ENCODE assay signal across 8 cellular contexts in genomic region chr3:23685484-23686258, GRCh38.
DNase-seq lines count a peak whose midpoint lies in the region; ATAC-seq and TF ChIP-seq lines count a peak whose summit lies in the region.

No MANE protein-coding gene starts in this region.

- POLR2A ChIA-PET in RWPE1 (lab: Yijun Ruan, JAX; ENCODE audit: low non-redundant PET) = no interaction called here
- POLR2A ChIA-PET in CD8-positive, alpha-beta memory T cell (lab: Charles Lee) = no interaction called here

- no peaks in the 10 kb centered on the region for H3K4me1 ChIP-seq in CD8-positive, alpha-beta memory T cell (ENCODE audit: insufficient read depth, low read length)

- DNase-seq in activated naive CD8-positive, alpha-beta T cell treated with anti-CD3 and anti-CD28 coated beads, Interleukin-2, amount 50 U/mL, for 24 hours = no peak
- DNase-seq in activated naive CD8-positive, alpha-beta T cell treated with anti-CD3 and anti-CD28 coated beads for 36 hours = no peak
- peak; percentile 91 for DNase-seq in RWPE1 (ENCODE audit: low spot score)
- DNase-seq in fibroblast of the conjunctiva (ENCODE audit: low read depth) = peak; percentile 98
- DNase-seq in posterior vena cava (ENCODE audit: low spot score) = peak; percentile 92
- DNase-seq in CD8-positive, alpha-beta memory T cell = no peak

- no peaks in the 10 kb centered on the region for H3K9me3 ChIP-seq in CD8-positive, alpha-beta memory T cell (ENCODE audit: low read length)

- H3K4me3 Mint-ChIP-seq in activated naive CD8-positive, alpha-beta T cell treated with anti-CD3 and anti-CD28 coated beads, Interleukin-2, amount 50 U/mL, for 24 hours = no peak overlapping the region
- no peak overlapping the region for H3K4me3 Mint-ChIP-seq in activated naive CD8-positive, alpha-beta T cell treated with anti-CD3 and anti-CD28 coated beads for 36 hours
- H3K4me3 Mint-ChIP-seq in CD8-positive, alpha-beta memory T cell = no peak overlapping the region

- no peaks in the 10 kb centered on the region for H3K27me3 ChIP-seq in CD8-positive, alpha-beta memory T cell (ENCODE audit: insufficient read depth, low read length, poor library complexity, severe bottlenecking)

- TF ChIP-seq CTCF in RWPE1 (conservative IDR thresholded peaks at IDR 0.05; ENCODE audit: low read depth) = no peak

- peak; percentile 59 for ATAC-seq in activated naive CD8-positive, alpha-beta T cell treated with anti-CD3 and anti-CD28 coated beads, Interleukin-2, amount 50 U/mL, for 24 hours
- ATAC-seq in GM21825 (IDR thresholded peaks at IDR 0.05; ENCODE audit: unreplicated experiment) (no peak), GM18519 (IDR thresholded peaks at IDR 0.05; ENCODE audit: low FRiP score, unreplicated experiment) (no peak)

- CTCF ChIA-PET in RWPE1 (lab: Yijun Ruan, JAX) = no interaction called here
- CTCF ChIA-PET in CD8-positive, alpha-beta memory T cell (lab: Charles Lee) = no interaction called here

- H3K27me3 Mint-ChIP-seq in activated naive CD8-positive, alpha-beta T cell treated with anti-CD3 and anti-CD28 coated beads, Interleukin-2, amount 50 U/mL, for 24 hours = peaks cover 3% of the 10 kb centered on the region
- no peaks in the 10 kb centered on the region for H3K27me3 Mint-ChIP-seq in activated naive CD8-positive, alpha-beta T cell treated with anti-CD3 and anti-CD28 coated beads for 36 hours
- peaks cover 0 to 6% of the 10 kb centered on the region in 2 donors for H3K27me3 Mint-ChIP-seq in CD8-positive, alpha-beta memory T cell

- no peak overlapping the region for H3K27ac Mint-ChIP-seq in activated naive CD8-positive, alpha-beta T cell treated with anti-CD3 and anti-CD28 coated beads, Interleukin-2, amount 50 U/mL, for 24 hours
- no peak overlapping the region for H3K27ac Mint-ChIP-seq in activated naive CD8-positive, alpha-beta T cell treated with anti-CD3 and anti-CD28 coated beads for 36 hours
- H3K27ac Mint-ChIP-seq in CD8-positive, alpha-beta memory T cell = no peak overlapping the region

- no peaks in the 10 kb centered on the region for H3K36me3 ChIP-seq in CD8-positive, alpha-beta memory T cell (ENCODE audit: insufficient read depth, low read length)

- no peak overlapping the region for H3K4me3 ChIP-seq in CD8-positive, alpha-beta memory T cell (ENCODE audit: low read length)

- peak overlapping the region; percentile 79 for H3K27ac ChIP-seq in RWPE1
- no peak overlapping the region for H3K27ac ChIP-seq in CD8-positive, alpha-beta memory T cell (ENCODE audit: low read depth, low read length)

- no peaks in the 10 kb centered on the region for H3K4me1 Mint-ChIP-seq in activated naive CD8-positive, alpha-beta T cell treated with anti-CD3 and anti-CD28 coated beads, Interleukin-2, amount 50 U/mL, for 24 hours
- H3K4me1 Mint-ChIP-seq in activated naive CD8-positive, alpha-beta T cell treated with anti-CD3 and anti-CD28 coated beads for 36 hours = no peaks in the 10 kb centered on the region
- no peaks in the 10 kb centered on the region for H3K4me1 Mint-ChIP-seq in CD8-positive, alpha-beta memory T cell

- no peaks in the 10 kb centered on the region for H3K36me3 Mint-ChIP-seq in activated naive CD8-positive, alpha-beta T cell treated with anti-CD3 and anti-CD28 coated beads, Interleukin-2, amount 50 U/mL, for 24 hours (ENCODE audit: low read depth)
- H3K36me3 Mint-ChIP-seq in activated naive CD8-positive, alpha-beta T cell treated with anti-CD3 and anti-CD28 coated beads for 36 hours = no peaks in the 10 kb centered on the region
- peaks cover 0 to 1% (median 0%) of the 10 kb centered on the region in 3 donors for H3K36me3 Mint-ChIP-seq in CD8-positive, alpha-beta memory T cell

- H3K9me3 Mint-ChIP-seq in activated naive CD8-positive, alpha-beta T cell treated with anti-CD3 and anti-CD28 coated beads, Interleukin-2, amount 50 U/mL, for 24 hours = peaks cover 4% of the 10 kb centered on the region
- H3K9me3 Mint-ChIP-seq in activated naive CD8-positive, alpha-beta T cell treated with anti-CD3 and anti-CD28 coated beads for 36 hours = no peaks in the 10 kb centered on the region
- peaks cover 0 to 3% (median 0%) of the 10 kb centered on the region in 5 donors for H3K9me3 Mint-ChIP-seq in CD8-positive, alpha-beta memory T cell

- intact Hi-C loops in posterior vena cava (cut with DNase I) = no loop called here

Comparison
In these comparisons a context has a peak if more than half of its experiments do, and no peak if none do; other contexts are left out.
1. DNase-seq: peak in RWPE1 (single experiment), fibroblast of the conjunctiva (single experiment) and posterior vena cava (single experiment); none in activated naive CD8-positive, alpha-beta T cell treated with anti-CD3 and anti-CD28 coated beads, Interleukin-2, amount 50 U/mL, for 24 hours (single experiment), activated naive CD8-positive, alpha-beta T cell treated with anti-CD3 and anti-CD28 coated beads for 36 hours (single experiment) and CD8-positive, alpha-beta memory T cell (0 of 5).